Comparison of ENCODE assay signal across 8 cellular contexts in genomic region chr10:84328303-84329093, GRCh38. TPM values are rescaled to one million over a fixed set of nuclear protein-coding genes. Genes with fewer than 3 reads are reported as not detected.
DNase-seq lines count a peak whose midpoint lies in the region; ATAC-seq and TF ChIP-seq lines count a peak whose summit lies in the region.

Gene CCSER2 (plus strand): TSS chr10:84328589. CDS start chr10:84371053, 42,464 bp downstream.

- H3K36me3 ChIP-seq in BJ (ENCODE audit: control insufficient read depth, insufficient read depth, low read length) (no peaks in the 10 kb centered on the region), left lung (no peaks in the 10 kb centered on the region)

- CTCF ChIA-PET in BJ (lab: Yijun Ruan, JAX), result interaction anchor here (0.6 to 1.8 kb wide), 8 partner anchors 11 to 212 kb away, joined by 3 to 5 read pairs (median 4); no protein-coding TSS in a partner anchor

- POLR2A ChIA-PET in BJ (lab: Charles Lee), result no interaction called here

- H3K27ac ChIP-seq in left lung, result peak within 1 kb of the TSS; percentile 93 to 96

- peaks cover 10 to 48% of the 10 kb centered on the region in 2 donors for H3K4me1 ChIP-seq in left lung

- peak; percentile 50 for ATAC-seq in GM19025 (IDR thresholded peaks at IDR 0.05; ENCODE audit: low read depth, unreplicated experiment)
- peak; percentile 68 for ATAC-seq in HG03280 (IDR thresholded peaks at IDR 0.05; ENCODE audit: unreplicated experiment)
- ATAC-seq in left lung, result peak; percentile 98

- intact Hi-C loops in left lung (cut with DNase I), result no loop called here

- H3K27me3 ChIP-seq in BJ (ENCODE audit: control insufficient read depth, insufficient read depth, low read length) (no peaks in the 10 kb centered on the region; the same call in 1 of the 2 replicates), left lung (no peaks in the 10 kb centered on the region)

- TF ChIP-seq CTCF in BJ (IDR thresholded peaks at IDR 0.05; ENCODE audit: insufficient read depth, low read depth, low read length) (no peak), left lung (IDR thresholded peaks at IDR 0.05) (peak in 1 of 2 donors; percentile 25)

- H3K4me3 ChIP-seq in BJ (ENCODE audit: low read depth, low read length), result peak within 1 kb of the TSS; percentile 62
- peak within 1 kb of the TSS; percentile 83 for H3K4me3 ChIP-seq in left lung

- DNase-seq in BJ (ENCODE audit: low read depth) (peak; percentile 54), NCI-H526 treated with DMSO at 0.1 percent for 48 hours (lab: John Stamatoyannopoulos, UW) (peak; percentile 54), cortex of kidney (lab: John Stamatoyannopoulos, UW) (peak; percentile 79), left lung (peak; percentile 99 to 100)
- DNase-seq in activated CD4-positive, alpha-beta T cell treated with anti-CD3 and anti-CD28 coated beads, Interleukin-2, amount 50 U/mL, for 1 hour, result peak; percentile 88
- peak; percentile 86 for DNase-seq in stimulated activated CD4-positive, alpha-beta T cell treated with anti-CD3 and anti-CD28 coated beads, Interleukin-2, amount 100 ng/mL, for 4 hours (ENCODE audit: low read depth)

- no peaks in the 10 kb centered on the region for H3K9me3 ChIP-seq in left lung

RNA-seq across cellular contexts. Expression of gene CCSER2, which starts in this region (rescaled TPM):
- polyA plus RNA-seq in BJ (2011; rRNA removed), result 28.7 and 29.5 TPM in 2 replicates
- 13.3 and 17.3 TPM in 2 replicates for polyA minus RNA-seq in BJ (2011; rRNA and poly(A)+ RNA removed)
- 10 to 100 TPM; 56.5 to 65.5 TPM for total RNA-seq in left lung

Comparison
In these comparisons a context has a peak if more than half of its experiments do, and no peak if none do; other contexts are left out.
1. Peak in every context shown above with its lines: DNase-seq, ATAC-seq, H3K4me3 ChIP-seq and H3K27ac ChIP-seq.